Comparison of ENCODE assay signal across 8 cellular contexts in the genomic region with DNA sequence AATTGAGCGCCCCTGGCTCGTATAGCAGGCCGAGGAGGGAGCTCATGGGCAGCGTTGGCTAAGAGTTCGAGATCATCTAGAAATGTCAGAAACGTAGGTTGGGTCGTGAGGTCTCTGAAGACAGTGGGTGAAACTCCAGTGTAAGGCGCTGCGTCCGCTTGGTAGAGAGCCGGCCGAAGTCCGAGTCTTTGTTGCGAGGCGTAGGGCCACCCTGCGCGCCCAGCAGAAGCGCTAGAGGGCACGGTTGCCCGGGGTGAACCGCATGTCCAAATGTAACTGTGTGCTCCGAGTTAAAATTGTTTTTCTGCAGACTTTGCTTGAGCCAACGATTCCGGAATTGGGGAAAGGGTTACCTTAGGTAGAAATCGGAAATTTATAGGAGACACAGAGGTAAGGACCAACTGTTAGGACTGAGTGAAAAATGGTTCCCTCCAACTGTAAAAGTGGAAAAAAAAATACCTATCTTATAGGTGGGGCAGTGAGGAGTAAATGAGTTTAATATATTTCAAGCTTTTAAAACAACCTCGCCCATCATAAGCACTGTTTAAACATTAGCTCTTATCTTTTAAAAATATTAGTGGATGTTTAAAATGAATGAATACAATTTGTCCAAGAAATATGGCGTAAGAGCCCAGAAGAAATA. TPM values are rescaled to one million over a fixed set of nuclear protein-coding genes. Genes with fewer than 3 reads are reported as not detected.
DNase-seq lines count a peak whose midpoint lies in the region; ATAC-seq and TF ChIP-seq lines count a peak whose summit lies in the region.

No MANE protein-coding gene starts in this region.

- peak overlapping the region; percentile 87 for H3K27ac ChIP-seq in A673 (ENCODE audit: low read depth, low read length, poor library complexity, severe bottlenecking)
- peak overlapping the region; percentile 98 to 100 (median 99) for H3K27ac ChIP-seq in esophagus squamous epithelium
- H3K27ac ChIP-seq in mucosa of rectum (ENCODE audit: low read depth in 2 of 2, low read length in 2 of 2): peak overlapping the region; percentile 98 to 99
- peak overlapping the region; percentile 99 for H3K27ac ChIP-seq in tibial artery

- POLR2A ChIA-PET in A673 (lab: Charles Lee; ENCODE audit: low non-redundant PET): no interaction called here

- H3K4me1 Mint-ChIP-seq in activated T-cell treated with anti-CD3 and anti-CD28 coated beads, Interleukin-2, amount 50 U/mL, for 72 hours (ENCODE audit: low read depth): peaks cover 57% of the 10 kb centered on the region

- peak overlapping the region; percentile 93 to 99 for H3K4me3 Mint-ChIP-seq in activated T-cell treated with anti-CD3 and anti-CD28 coated beads, Interleukin-2, amount 50 U/mL, for 72 hours

- H3K36me3 ChIP-seq in A673 (ENCODE audit: insufficient read depth, low read length, poor library complexity, severe bottlenecking) (peaks cover 6% of the 10 kb centered on the region), esophagus squamous epithelium (peaks cover 0 to 2% (median 0%) of the 10 kb centered on the region in 3 donors), mucosa of rectum (ENCODE audit: control insufficient read depth in 2 of 2, insufficient read depth in 2 of 2, low read length in 2 of 2) (peaks cover 0 to 5% of the 10 kb centered on the region in 2 donors), tibial artery (no peaks in the 10 kb centered on the region)

- H3K9me3 ChIP-seq in A673 (ENCODE audit: low read depth, low read length, poor library complexity, severe bottlenecking) (no peaks in the 10 kb centered on the region), esophagus squamous epithelium (no peaks in the 10 kb centered on the region), mucosa of rectum (ENCODE audit: control insufficient read depth in 2 of 2, low read length in 2 of 2) (no peaks in the 10 kb centered on the region), tibial artery (no peaks in the 10 kb centered on the region)

- BruUV-seq in A673 (replicated peaks; lab: Mats Ljungman, UMichigan): TSS peak; percentile 92

- DNase-seq in A673 (ENCODE audit: low spot score): no peak
- DNase-seq in GM12864 (ENCODE audit: low read depth): no peak
- DNase-seq in NCI-H2227 treated with DMSO at 0.1 percent for 48 hours (lab: John Stamatoyannopoulos, UW): peak; percentile 34
- peak; percentile 58 to 66 for DNase-seq in activated T-cell treated with anti-CD3 and anti-CD28 coated beads, Interleukin-2, amount 50 U/mL, for 72 hours
- no peak for DNase-seq in esophagus squamous epithelium (lab: John Stamatoyannopoulos, UW)
- peak; percentile 58 to 88 for DNase-seq in tibial artery

- peak; percentile 36; the same call in 1 of the 2 replicates for TF ChIP-seq CTCF in A673 (conservative IDR thresholded peaks at IDR 0.05; ENCODE audit: low read depth, low read length)
- peak; percentile 50 for TF ChIP-seq CTCF in GM12864 (IDR thresholded peaks at IDR 0.05; ENCODE audit: low read depth, low read length, missing control alignments)
- TF ChIP-seq CTCF in esophagus squamous epithelium (IDR thresholded peaks at IDR 0.05): peak in 4 of 6 experiments; percentile 15 to 47 (median 42)
- peak; percentile 37 to 62 for TF ChIP-seq CTCF in tibial artery (IDR thresholded peaks at IDR 0.05)

- CTCF ChIA-PET in A673 (lab: Charles Lee): interaction anchor here (0.5 to 1.0 kb wide), 2 partner anchors 42 to 60 kb away, joined by 3 to 4 read pairs; a partner anchor contains a TSS

- no peaks in the 10 kb centered on the region for H3K27me3 ChIP-seq in A673 (replicated peaks; ENCODE audit: insufficient read depth, low read depth, low read length, poor library complexity)
- H3K27me3 ChIP-seq in esophagus squamous epithelium: no peaks in the 10 kb centered on the region
- H3K27me3 ChIP-seq in mucosa of rectum (ENCODE audit: control insufficient read depth in 2 of 2, insufficient read depth in 2 of 2, low read length in 2 of 2): no peaks in the 10 kb centered on the region
- H3K27me3 ChIP-seq in tibial artery: no peaks in the 10 kb centered on the region

- H3K27me3 Mint-ChIP-seq in activated T-cell treated with anti-CD3 and anti-CD28 coated beads, Interleukin-2, amount 50 U/mL, for 72 hours (ENCODE audit: low read depth): no peaks in the 10 kb centered on the region

- intact Hi-C loops in A673 (cut with micrococcal nuclease; ENCODE audit: unreplicated experiment): loop anchor here (5.0 kb wide), 2 partner anchors 42 to 217 kb away; a partner anchor contains a TSS
- intact Hi-C loops in esophagus squamous epithelium (cut with DNase I): no loop called here
- intact Hi-C loops in tibial artery (cut with DNase I; ENCODE audit: low total_unique reads): loop anchor here (5.0 to 10.0 kb wide), 3 partner anchors 162 to 359 kb away; a partner anchor contains a TSS

- peak overlapping the region; percentile 98 for H3K4me3 ChIP-seq in A673 (ENCODE audit: low read depth, low read length, poor library complexity, severe bottlenecking)
- H3K4me3 ChIP-seq in GM12864 (ENCODE audit: low read depth, low read length): peak overlapping the region; percentile 97
- peak overlapping the region; percentile 88 to 94 (median 90) for H3K4me3 ChIP-seq in esophagus squamous epithelium
- peak overlapping the region; percentile 87 to 91 for H3K4me3 ChIP-seq in mucosa of rectum (ENCODE audit: low read length in 2 of 2)
- peak overlapping the region; percentile 77 to 90 for H3K4me3 ChIP-seq in tibial artery

- ATAC-seq in HG02973 (IDR thresholded peaks at IDR 0.05; ENCODE audit: unreplicated experiment): peak; percentile 7
- peak; percentile 3 to 10 for ATAC-seq in activated T-cell treated with anti-CD3 and anti-CD28 coated beads, Interleukin-2, amount 50 U/mL, for 72 hours (replicated peaks in 1 of 2)

- no peak for TF ChIP-seq POLR2A in esophagus squamous epithelium (IDR thresholded peaks at IDR 0.05)

- peak overlapping the region; percentile 97 for H3K9ac ChIP-seq in mucosa of rectum (ENCODE audit: low read depth in 1 of 2, low read length in 2 of 2)

- peak overlapping the region; percentile 97 for H3K27ac Mint-ChIP-seq in activated T-cell treated with anti-CD3 and anti-CD28 coated beads, Interleukin-2, amount 50 U/mL, for 72 hours

- H3K4me1 ChIP-seq in A673 (ENCODE audit: insufficient read depth, low read length, poor library complexity, severe bottlenecking) (peaks cover 22% of the 10 kb centered on the region), esophagus squamous epithelium (peaks cover 14 to 41% (median 15%) of the 10 kb centered on the region in 3 donors), mucosa of rectum (ENCODE audit: control insufficient read depth in 2 of 2, insufficient read depth in 2 of 2, low read length in 2 of 2) (peaks cover 20 to 41% of the 10 kb centered on the region in 2 donors), tibial artery (peaks cover 3 to 33% (median 20%) of the 10 kb centered on the region in 4 donors)

- peaks cover 21 to 29% of the 10 kb centered on the region in 2 donors for H3K36me3 Mint-ChIP-seq in activated T-cell treated with anti-CD3 and anti-CD28 coated beads, Interleukin-2, amount 50 U/mL, for 72 hours (ENCODE audit: insufficient read depth in 2 of 2)

- WGBS in esophagus squamous epithelium, 2 donors: 6 to 14% methylated on average over 14 to 22 of the region's 27 CpGs

- no peaks in the 10 kb centered on the region for H3K9me3 Mint-ChIP-seq in activated T-cell treated with anti-CD3 and anti-CD28 coated beads, Interleukin-2, amount 50 U/mL, for 72 hours

RNA-seq across cellular contexts. Expression of a gene that starts 1.0 kb away (rescaled TPM):
- total RNA-seq in A673 (2021) (26.8 and 28.8 TPM in 2 replicates), esophagus squamous epithelium (10 to 100 TPM; 39.4 to 74.8 (median 51.8) TPM)
- total RNA-seq in activated T-cell treated with anti-CD3 and anti-CD28 coated beads, Interleukin-2, amount 50 U/mL, for 72 hours: 100 to 1,000 TPM in 1 of 2 donors, 10 to 100 TPM in 1; 91.2 to 124 TPM

Comparison
In these comparisons a context has a peak if more than half of its experiments do, and no peak if none do; other contexts are left out.
1. DNase-seq: peak in NCI-H2227 treated with DMSO at 0.1 percent for 48 hours (single experiment), activated T-cell treated with anti-CD3 and anti-CD28 coated beads, Interleukin-2, amount 50 U/mL, for 72 hours (2 of 2) and tibial artery (2 of 2); none in A673 (single experiment), GM12864 (single experiment) and esophagus squamous epithelium (single experiment).
2. Peak in every context shown above with its lines, with median percentiles within 50 percentile points of each other: H3K27ac ChIP-seq, H3K4me3 ChIP-seq and CTCF ChIP-seq.